In the genomic region with DNA sequence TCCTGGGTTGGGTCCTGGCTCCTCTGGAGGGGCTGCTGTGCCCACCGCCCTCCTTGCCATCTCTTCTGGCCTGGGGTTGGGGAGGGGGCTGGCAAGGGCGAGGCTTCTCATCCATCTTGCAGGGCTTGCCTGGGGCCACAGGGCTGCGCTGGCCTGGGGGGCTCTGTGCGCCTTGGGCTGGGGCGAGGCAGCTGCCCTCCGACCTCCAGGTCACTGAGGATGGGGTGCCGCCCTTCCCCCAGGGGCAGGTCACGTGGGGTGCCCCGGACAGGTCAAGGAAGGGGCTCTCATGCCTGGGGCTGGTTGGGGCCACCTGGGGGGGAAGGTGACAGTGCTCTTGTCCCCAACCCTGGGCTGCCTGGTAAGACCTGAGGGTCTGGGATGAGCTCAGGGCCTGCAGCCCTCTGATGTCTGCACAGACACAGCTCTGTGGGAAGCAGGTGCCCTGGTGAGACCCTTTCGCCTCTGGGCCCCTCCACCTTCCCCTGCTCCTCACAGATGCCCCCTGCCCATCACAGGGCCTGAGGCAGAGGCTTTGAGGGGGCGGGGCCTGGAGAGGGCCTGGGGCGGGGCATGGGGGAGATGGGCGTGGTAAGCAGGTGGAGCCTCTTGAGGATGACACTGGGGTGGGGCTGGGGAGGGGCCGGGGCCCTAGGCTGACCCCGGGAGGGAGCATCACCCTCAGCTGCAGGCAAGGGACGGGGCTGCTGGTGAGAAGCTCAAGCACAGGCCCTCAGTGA, we compare ENCODE assay signal across 20 cellular contexts. TPM values are rescaled to one million over a fixed set of nuclear protein-coding genes. Genes with fewer than 3 reads are reported as not detected.
A peak's percentile ranks its signal among the peaks of the same experiment; 100 is the strongest.
DNase-seq lines count a peak whose midpoint lies in the region; ATAC-seq, FAIRE-seq and TF ChIP-seq lines count a peak whose summit lies in the region.
"Had no signal": no experiment of that assay in that cellular context is flagged by ENCODE, and none has a peak within 500 bp of the region (broad histone marks: within the 10 kb centered on the region; RNA-seq: fewer than 3 reads in every experiment).

No MANE protein-coding gene starts in this region.

- peaks cover 37% of the 10 kb centered on the region for H3K4me1 Mint-ChIP-seq in stimulated activated naive CD8-positive, alpha-beta T cell treated with anti-CD3 and anti-CD28 coated beads, Interleukin-15, amount 100 ng/mL, for 72 hours
- H3K4me1 Mint-ChIP-seq in CD4-positive, alpha-beta memory T cell = peaks cover 5 to 13% (median 8%) of the 10 kb centered on the region in 4 donors

- no peaks in the 10 kb centered on the region for H3K9me3 Mint-ChIP-seq in stimulated activated naive CD8-positive, alpha-beta T cell treated with anti-CD3 and anti-CD28 coated beads, Interleukin-15, amount 100 ng/mL, for 72 hours
- no peaks in the 10 kb centered on the region for H3K9me3 Mint-ChIP-seq in CD4-positive, alpha-beta memory T cell
- H3K9me3 Mint-ChIP-seq: activated T-helper 2 cell treated with anti-CD3 and anti-CD28 coated beads, Interferon-gamma antibody, Interleukin-2, Interleukin-4, amounts not matched to agents 10 μg/mL and 5 μg/mL and 100 μg/mL, durations not matched to agents 14 hours and 24 hours and 36 hours; HFFc6; T-helper 1 cell treated with Interleukin-12 subunit alpha and Interleukin-12 subunit beta and Interleukin-4 antibody, amounts not matched to agents 30 μg/mL and 1 μg/mL, for 36 hours had no signal

- no peaks in the 10 kb centered on the region for H3K36me3 ChIP-seq in K562 (ENCODE audit: control insufficient read depth, insufficient read depth, low read length)
- no peaks in the 10 kb centered on the region for H3K36me3 ChIP-seq in lower lobe of right lung
- H3K36me3 ChIP-seq in CD4-positive, alpha-beta memory T cell (ENCODE audit: insufficient read depth, low read length) = no peaks in the 10 kb centered on the region
- H3K36me3 ChIP-seq: SJCRH30, stomach, uterus had no signal

- H3K79me2 ChIP-seq in K562 (ENCODE audit: control insufficient read depth, insufficient read depth, low read length) = no peaks in the 10 kb centered on the region

- FAIRE-seq in K562 (lab: Jason Lieb, UNC) = no peak
- FAIRE-seq: astrocyte, keratinocyte had no signal

- H3K9ac ChIP-seq in K562 (ENCODE audit: insufficient read depth in 1 of 2, low read depth in 2 of 2, low read length in 2 of 2) = no peak overlapping the region

- POLR2A ChIA-PET in K562 (lab: Yijun Ruan, JAX) = interaction anchor here (0.6 to 0.7 kb wide), 3 partner anchors 14 to 63 kb away, joined by 3 read pairs; no protein-coding TSS in a partner anchor
- POLR2A ChIA-PET in CD4-positive, alpha-beta memory T cell (lab: Charles Lee; ENCODE audit: partially characterized antibody) = no interaction called here

- no peak for TF ChIP-seq CTCF in K562 (IDR thresholded peaks at IDR 0.05 in 2 of 3, conservative IDR thresholded peaks at IDR 0.05 in 1 of 3; ENCODE audit: insufficient read depth in 2 of 3, low read depth in 1 of 3, low read length in 3 of 3)
- no peak for TF ChIP-seq CTCF in lower lobe of right lung (IDR thresholded peaks at IDR 0.05)

- H3K27me3 Mint-ChIP-seq in stimulated activated naive CD8-positive, alpha-beta T cell treated with anti-CD3 and anti-CD28 coated beads, Interleukin-15, amount 100 ng/mL, for 72 hours = peaks cover 47% of the 10 kb centered on the region
- peaks cover 2 to 3% of the 10 kb centered on the region in 2 donors for H3K27me3 Mint-ChIP-seq in CD4-positive, alpha-beta memory T cell

- H3K4me3 Mint-ChIP-seq in stimulated activated naive CD8-positive, alpha-beta T cell treated with anti-CD3 and anti-CD28 coated beads, Interleukin-15, amount 100 ng/mL, for 72 hours = no peak overlapping the region
- H3K4me3 Mint-ChIP-seq in CD4-positive, alpha-beta memory T cell = no peak overlapping the region
- H3K4me3 Mint-ChIP-seq: HFFc6; T-helper 1 cell treated with Interleukin-12 subunit alpha and Interleukin-12 subunit beta and Interleukin-4 antibody, amounts not matched to agents 30 μg/mL and 1 μg/mL, for 36 hours had no signal

- BruUV-seq in K562 (replicated peaks; lab: Mats Ljungman, UMichigan) = no TSS peak

- CTCF ChIA-PET in K562 (lab: Yijun Ruan, JAX; ENCODE audit: low intra/inter-chr PET ratio) = no interaction called here
- CTCF ChIA-PET in CD4-positive, alpha-beta memory T cell (lab: Charles Lee; ENCODE audit: partially characterized antibody) = no interaction called here

- intact Hi-C loops in K562 (cut with micrococcal nuclease) (no loop called here), lower lobe of right lung (cut with DNase I) (no loop called here)
- intact Hi-C loops in CD4-positive, alpha-beta memory T cell (cut with micrococcal nuclease) = no loop called here

- H3K27ac ChIP-seq in K562 (ENCODE audit: extremely low read depth, low read depth, low read length) (no peak overlapping the region), lower lobe of right lung (no peak overlapping the region)
- no peak overlapping the region for H3K27ac ChIP-seq in CD4-positive, alpha-beta memory T cell (ENCODE audit: low read depth, low read length)
- H3K27ac ChIP-seq: SJCRH30, stomach, uterus, VCaP had no signal

- H4K20me1 ChIP-seq in K562 (replicated peaks; ENCODE audit: control insufficient read depth, insufficient read depth, low read length) = peaks cover 31% of the 10 kb centered on the region

- H3K4me3 ChIP-seq in K562 = no peak overlapping the region
- H3K4me3 ChIP-seq in lower lobe of right lung = no peak overlapping the region
- H3K4me3 ChIP-seq in CD4-positive, alpha-beta memory T cell (ENCODE audit: low read length in 2 of 2) = no peak overlapping the region
- H3K4me3 ChIP-seq: SJCRH30, stomach, uterus had no signal

- H3K36me3 Mint-ChIP-seq in CD4-positive, alpha-beta memory T cell = no peaks in the 10 kb centered on the region

- in situ Hi-C loops in K562 (cut with MboI) = no loop called here

- no peak for ATAC-seq in stimulated activated naive CD8-positive, alpha-beta T cell treated with anti-CD3 and anti-CD28 coated beads, Interleukin-15, Interleukin-2, amounts not matched to agents 100 U/mL and 50 U/mL, for 24 hours
- no peak for ATAC-seq in stimulated activated naive CD8-positive, alpha-beta T cell treated with anti-CD3 and anti-CD28 coated beads, Interleukin-15, amount 100 ng/mL, for 72 hours
- peak; percentile 89 for ATAC-seq in K562
- no peak for ATAC-seq in lower lobe of right lung

- no peak overlapping the region for H2AFZ ChIP-seq in K562 (ENCODE audit: low read depth, low read length)

- H3K4me1 ChIP-seq in K562 (replicated peaks in 1 of 2; ENCODE audit: control insufficient read depth in 2 of 2, insufficient read depth in 2 of 2, low read length in 2 of 2) (peaks cover 0 to 64% of the 10 kb centered on the region in 2 experiments; a peak in 2 of 5 replicates), lower lobe of right lung (peaks cover 12% of the 10 kb centered on the region)
- peaks cover 16% of the 10 kb centered on the region for H3K4me1 ChIP-seq in CD4-positive, alpha-beta memory T cell (ENCODE audit: insufficient read depth, low read length)
- H3K4me1 ChIP-seq: SJCRH30, uterus had no signal

- no peak overlapping the region for H3K4me2 ChIP-seq in K562 (ENCODE audit: insufficient read depth, low read length)

- H3K9me3 ChIP-seq in K562 (replicated peaks; ENCODE audit: control insufficient read depth, insufficient read depth, low read depth, low read length) (no peaks in the 10 kb centered on the region), lower lobe of right lung (no peaks in the 10 kb centered on the region)
- no peaks in the 10 kb centered on the region for H3K9me3 ChIP-seq in CD4-positive, alpha-beta memory T cell (ENCODE audit: control insufficient read depth in 1 of 2, low read length in 2 of 2)
- H3K9me3 ChIP-seq: Caco-2, SJCRH30, stomach, uterus had no signal

- no peak for TF ChIP-seq EP300 in K562 (IDR thresholded peaks at IDR 0.05; ENCODE audit: low read length)

- no peak for TF ChIP-seq POLR2A in K562 (conservative IDR thresholded peaks at IDR 0.05)

- WGBS in K562 (ENCODE audit: insufficient coverage, low coverage, missing lambda C conversion rate) = 8% methylated on average over 9 of the region's 16 CpGs

- no peaks in the 10 kb centered on the region for H3K9me1 ChIP-seq in K562 (ENCODE audit: control insufficient read depth, insufficient read depth, low read length)

- no peak overlapping the region for H3K27ac Mint-ChIP-seq in stimulated activated naive CD8-positive, alpha-beta T cell treated with anti-CD3 and anti-CD28 coated beads, Interleukin-15, amount 100 ng/mL, for 72 hours
- H3K27ac Mint-ChIP-seq in CD4-positive, alpha-beta memory T cell = no peak overlapping the region
- H3K27ac Mint-ChIP-seq: activated T-helper 2 cell treated with anti-CD3 and anti-CD28 coated beads, Interferon-gamma antibody, Interleukin-2, Interleukin-4, amounts not matched to agents 10 μg/mL and 5 μg/mL and 100 μg/mL, durations not matched to agents 14 hours and 24 hours and 36 hours; HFFc6; T-helper 1 cell treated with Interleukin-12 subunit alpha and Interleukin-12 subunit beta and Interleukin-4 antibody, amounts not matched to agents 30 μg/mL and 1 μg/mL, for 36 hours had no signal

- H3K27me3 ChIP-seq in K562 (ENCODE audit: control insufficient read depth in 2 of 2, insufficient read depth in 2 of 2, low read length in 2 of 2) (peaks cover 35 to 67% of the 10 kb centered on the region in 2 experiments; a peak in 4 of 5 replicates), lower lobe of right lung (ENCODE audit: low read depth) (peaks cover 70% of the 10 kb centered on the region)
- no peaks in the 10 kb centered on the region for H3K27me3 ChIP-seq in CD4-positive, alpha-beta memory T cell (ENCODE audit: insufficient read depth, low read length)
- H3K27me3 ChIP-seq: SJCRH30, uterus had no signal

- TF ChIP-seq RAD21 in K562 (CRISPR knock-in tag; conservative IDR thresholded peaks at IDR 0.05 in 1 of 2, IDR thresholded peaks at IDR 0.05 in 1 of 2) = no peak

- DNase-seq in stimulated activated naive CD8-positive, alpha-beta T cell treated with anti-CD3 and anti-CD28 coated beads, Interleukin-15, Interleukin-2, amounts not matched to agents 100 U/mL and 50 U/mL, for 24 hours = peak; percentile 22
- DNase-seq in stimulated activated naive CD8-positive, alpha-beta T cell treated with anti-CD3 and anti-CD28 coated beads, Interleukin-15, amount 100 ng/mL, for 72 hours = no peak
- DNase-seq in K562 (ENCODE audit: extremely low read depth in 1 of 4, low spot score in 3 of 4) (peak; percentile 44 to 93 (median 87)), lower lobe of right lung (peak; percentile 44), HPDE6-E6E7 (ENCODE audit: extremely low spot score) (no peak)
- DNase-seq in CD4-positive, alpha-beta memory T cell = no peak
- no peak for DNase-seq in stimulated activated CD4-positive, alpha-beta T cell treated with anti-CD3 and anti-CD28 coated beads, Interleukin-12 subunit alpha, Interleukin-12 subunit beta, amount 100 ng/mL, for 4 hours
- DNase-seq: HFFc6; midbrain; NCI-H524 treated with DMSO at 0.1 percent for 48 hours; SJCRH30; stimulated activated CD4-positive, alpha-beta T cell treated with anti-CD3 and anti-CD28 coated beads, Interleukin-1b, Interleukin-23, amount 100 ng/mL, for 48 hours; stomach; uterus had no signal

RNA-seq across cellular contexts. Expression of a gene that starts 17.1 kb away (rescaled TPM):
- total RNA-seq in K562 (2011; cell fraction: chromatin; rRNA removed; ENCODE audit: low replicate concordance) = 2.7 and 4.4 TPM in 2 replicates
- 4.6 and 5.5 TPM in 2 replicates for total RNA-seq in K562 (2011; cell fraction: nucleolus; rRNA removed)
- total RNA-seq in K562 (2011; cell fraction: nucleoplasm; rRNA removed) = 3.2 and 4.1 TPM in 2 replicates
- total RNA-seq in K562 (2014; rRNA removed) = 4.7 and 6.7 TPM in 2 replicates
- 1.3 and 1.5 TPM in 2 replicates for total RNA-seq in K562 (2014; rRNA removed; fragmentation: Illumina TruSeq; extraction: Trizol)
- 2.1 and 2.9 TPM in 2 replicates for total RNA-seq in K562 (2015; rRNA removed; fragmentation: Illumina TruSeq; extraction: Trizol)
- total RNA-seq in K562 (2021) = 4.0 and 4.4 TPM in 2 replicates
- polyA plus RNA-seq in K562 (2011; rRNA removed) = 2.6 and 3.7 TPM in 2 replicates
- polyA plus RNA-seq in K562 (2011; cell fraction: cytosol; rRNA removed) = 3.0 and 6.6 TPM in 2 replicates
- polyA plus RNA-seq in K562 (2011; cell fraction: nucleus; rRNA removed) = 4.7 and 8.2 TPM in 2 replicates
- polyA plus RNA-seq in K562 (2012) = 3.0 and 3.6 TPM in 2 replicates
- 3.6 and 3.7 TPM in 2 replicates for polyA plus RNA-seq in K562 (2014; fragmentation: Illumina TruSeq; extraction: Trizol)
- not detected for polyA plus RNA-seq in K562 (2014; fragmentation: Nextera tagmentation; extraction: Ambion mirVana)
- 5.8 and 7.3 TPM in 2 replicates for polyA plus RNA-seq in K562 (2014; rRNA removed)
- polyA minus RNA-seq in K562 (2011; rRNA and poly(A)+ RNA removed) = 0.99 and 1.2 TPM in 2 replicates
- polyA minus RNA-seq in K562 (2011; cell fraction: cytosol; rRNA and poly(A)+ RNA removed) = 0.82 and 2.1 TPM in 2 replicates
- 3.0 and 3.6 TPM in 2 replicates for polyA minus RNA-seq in K562 (2011; cell fraction: nucleus; rRNA and poly(A)+ RNA removed)
- total RNA-seq in lower lobe of right lung = 1.1 TPM
- 1 to 10 TPM; 2.8 to 3.1 TPM for total RNA-seq in CD4-positive, alpha-beta memory T cell
- 1 to 10 TPM; 2.2 to 2.8 TPM for polyA plus RNA-seq in CD4-positive, alpha-beta memory T cell

Comparison
In these comparisons a context has a peak if more than half of its experiments do, and no peak if none do; other contexts are left out.
1. DNase-seq: peak in stimulated activated naive CD8-positive, alpha-beta T cell treated with anti-CD3 and anti-CD28 coated beads, Interleukin-15, Interleukin-2, amounts not matched to agents 100 U/mL and 50 U/mL, for 24 hours (single experiment), K562 (4 of 4) and lower lobe of right lung (single experiment); none in stimulated activated naive CD8-positive, alpha-beta T cell treated with anti-CD3 and anti-CD28 coated beads, Interleukin-15, amount 100 ng/mL, for 72 hours (0 of 2), CD4-positive, alpha-beta memory T cell (0 of 5), stimulated activated CD4-positive, alpha-beta T cell treated with anti-CD3 and anti-CD28 coated beads, Interleukin-12 subunit alpha, Interleukin-12 subunit beta, amount 100 ng/mL, for 4 hours (single experiment) and HPDE6-E6E7 (single experiment).